Comparison of ENCODE assay signal across 8 cellular contexts in the genomic region with DNA sequence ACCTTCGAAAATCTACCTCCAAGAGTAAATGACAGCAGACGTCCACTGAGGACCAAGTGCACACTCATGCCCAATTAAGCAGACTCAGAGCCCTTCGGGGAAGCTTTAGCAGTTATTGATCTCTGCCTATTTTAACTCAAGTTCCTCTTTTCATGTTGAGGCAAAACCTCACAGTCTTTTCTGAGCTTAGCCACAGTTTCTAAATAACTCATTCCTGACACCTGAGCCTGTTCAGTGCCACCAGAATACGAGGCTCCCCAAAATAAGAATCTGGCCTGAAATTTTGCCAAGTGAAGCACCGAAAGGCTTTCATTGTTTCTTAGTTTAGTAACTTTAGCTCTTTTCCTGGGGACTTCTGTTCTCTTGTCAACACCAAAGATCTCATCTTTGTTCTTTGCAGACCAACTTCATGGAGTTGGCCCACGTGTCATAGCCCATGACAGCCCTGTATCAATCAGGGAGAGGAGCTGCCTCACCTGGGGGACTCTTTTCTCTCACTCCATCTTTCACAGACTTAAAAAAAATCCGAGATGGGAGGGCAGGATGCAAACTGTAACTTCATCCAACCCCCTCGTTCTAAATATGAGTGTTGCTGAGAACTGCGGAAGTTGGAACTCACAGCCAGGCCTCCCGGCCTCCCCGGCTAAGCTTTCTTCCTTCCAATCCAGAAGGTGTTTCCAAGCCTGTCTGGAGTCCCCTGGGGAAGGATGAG.
DNase-seq lines count a peak whose midpoint lies in the region; ATAC-seq and TF ChIP-seq lines count a peak whose summit lies in the region.

No MANE protein-coding gene starts in this region.

- H3K27me3 ChIP-seq in brain microvascular endothelial cell (replicated peaks) = no peaks in the 10 kb centered on the region

- no peak overlapping the region for H3K4me3 ChIP-seq in brain microvascular endothelial cell (ENCODE audit: low read depth, low read length)

- in situ Hi-C loops in brain microvascular endothelial cell (cut with HindIII; ENCODE audit: low pct_ligation_motif_present, low sequenced_read_pairs) = loop anchor here (25.0 kb wide), 1 partner anchor 155 kb away; no protein-coding TSS in a partner anchor

- no peak for TF ChIP-seq CTCF in brain microvascular endothelial cell (IDR thresholded peaks at IDR 0.05; ENCODE audit: low read depth, low read length, missing control alignments)

- DNase-seq in NOMO-1 (lab: John Stamatoyannopoulos, UW; ENCODE audit: unreplicated experiment in 2 of 2) (peak; percentile 59 to 89), islet precursor cell (peak; percentile 7), NCI-H2196 (lab: John Stamatoyannopoulos, UW; ENCODE audit: unreplicated experiment) (no peak), retina (no peak), EL (no peak), brain microvascular endothelial cell (no peak)

- H3K36me3 ChIP-seq in brain microvascular endothelial cell (replicated peaks) = no peaks in the 10 kb centered on the region

- ATAC-seq in GM18861 (IDR thresholded peaks at IDR 0.05; ENCODE audit: unreplicated experiment) = peak; percentile 38
- peak; percentile 40 for ATAC-seq in HG02588 (IDR thresholded peaks at IDR 0.05; ENCODE audit: unreplicated experiment)

- no peak overlapping the region for H3K27ac ChIP-seq in brain microvascular endothelial cell

Comparison
In these comparisons a context has a peak if more than half of its experiments do, and no peak if none do; other contexts are left out.
1. DNase-seq: peak in NOMO-1 (2 of 2) and islet precursor cell (single experiment); none in NCI-H2196 (single experiment), retina (single experiment), EL (single experiment) and brain microvascular endothelial cell (single experiment).